In the genomic region with DNA sequence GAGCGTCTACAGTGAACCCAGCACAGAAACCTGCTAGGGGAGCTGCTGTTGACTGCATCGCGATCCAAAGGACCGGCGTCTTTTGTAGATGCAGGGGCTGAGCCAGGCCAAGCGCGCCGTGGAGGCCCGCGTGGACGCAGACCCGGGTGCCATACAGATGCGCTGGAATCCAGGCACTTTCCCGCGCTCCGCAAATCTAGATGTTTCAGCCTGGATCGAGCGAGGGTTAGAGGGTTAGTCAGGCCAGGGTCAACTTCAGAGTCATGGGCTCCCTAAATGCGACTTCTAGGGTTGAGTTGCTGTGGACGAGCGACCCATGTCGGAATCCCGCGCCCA, we compare ENCODE assay signal across 8 cellular contexts. TPM values are rescaled to one million over a fixed set of nuclear protein-coding genes. Genes with fewer than 3 reads are reported as not detected.
DNase-seq lines count a peak whose midpoint lies in the region; ATAC-seq and TF ChIP-seq lines count a peak whose summit lies in the region.

No MANE protein-coding gene starts in this region.

- TF ChIP-seq CTCF in brain (conservative IDR thresholded peaks at IDR 0.05) (no peak), tibial artery (IDR thresholded peaks at IDR 0.05) (no peak), GM13976 (IDR thresholded peaks at IDR 0.05; ENCODE audit: borderline replicate concordance, control extremely low read depth, extremely low read depth, insufficient read depth, missing control alignments) (no peak)

- H3K27ac ChIP-seq in naive thymus-derived CD4-positive, alpha-beta T cell (ENCODE audit: low read depth, low read length): peak overlapping the region; percentile 97
- no peak overlapping the region for H3K27ac ChIP-seq in tibial artery

- H3K4me3 Mint-ChIP-seq in activated naive CD4-positive, alpha-beta T cell treated with anti-CD3 and anti-CD28 coated beads for 36 hours: peak overlapping the region; percentile 81
- H3K4me3 Mint-ChIP-seq in brain: peak overlapping the region; percentile 86 to 95 (median 91)
- H3K4me3 Mint-ChIP-seq in naive thymus-derived CD4-positive, alpha-beta T cell: peak overlapping the region; percentile 78 to 99 (median 97)

- no peaks in the 10 kb centered on the region for H3K27me3 ChIP-seq in naive thymus-derived CD4-positive, alpha-beta T cell (ENCODE audit: control insufficient read depth in 2 of 2, insufficient read depth in 2 of 2, low read length in 2 of 2)
- peaks cover 0 to 22% of the 10 kb centered on the region in 2 donors for H3K27me3 ChIP-seq in tibial artery

- H3K4me1 Mint-ChIP-seq in activated naive CD4-positive, alpha-beta T cell treated with anti-CD3 and anti-CD28 coated beads for 36 hours (ENCODE audit: low read depth): peaks cover 61% of the 10 kb centered on the region
- peaks cover 19% of the 10 kb centered on the region for H3K4me1 Mint-ChIP-seq in brain
- peaks cover 32 to 64% (median 37%) of the 10 kb centered on the region in 7 donors for H3K4me1 Mint-ChIP-seq in naive thymus-derived CD4-positive, alpha-beta T cell

- peaks cover 39 to 58% of the 10 kb centered on the region in 2 donors for H3K4me1 ChIP-seq in naive thymus-derived CD4-positive, alpha-beta T cell (ENCODE audit: control insufficient read depth in 2 of 2, insufficient read depth in 2 of 2, low read length in 2 of 2)
- H3K4me1 ChIP-seq in tibial artery: peaks cover 0 to 33% (median 16%) of the 10 kb centered on the region in 4 donors

- H3K4me3 ChIP-seq in naive thymus-derived CD4-positive, alpha-beta T cell (ENCODE audit: low read length): peak overlapping the region; percentile 93
- H3K4me3 ChIP-seq in tibial artery: peak overlapping the region; percentile 47 to 62

- H3K9me3 Mint-ChIP-seq in activated naive CD4-positive, alpha-beta T cell treated with anti-CD3 and anti-CD28 coated beads for 36 hours: no peaks in the 10 kb centered on the region
- no peaks in the 10 kb centered on the region for H3K9me3 Mint-ChIP-seq in brain
- peaks cover 0 to 2% (median 0%) of the 10 kb centered on the region in 11 donors for H3K9me3 Mint-ChIP-seq in naive thymus-derived CD4-positive, alpha-beta T cell

- DNase-seq in activated naive CD4-positive, alpha-beta T cell treated with anti-CD3 and anti-CD28 coated beads for 36 hours: no peak
- DNase-seq in activated naive CD4-positive, alpha-beta T cell treated with Interleukin-2 at 50 U/mL for 16 hours: no peak
- DNase-seq in naive thymus-derived CD4-positive, alpha-beta T cell: no peak
- DNase-seq in tibial artery: no peak
- DNase-seq in LoVo (ENCODE audit: low spot score): no peak
- DNase-seq in GM13976 (ENCODE audit: low spot score): no peak
- DNase-seq in AG08395 (ENCODE audit: low spot score): no peak

- intact Hi-C loops in activated naive CD4-positive, alpha-beta T cell treated with anti-CD3 and anti-CD28 coated beads for 36 hours (cut with micrococcal nuclease): loop anchor here (5.0 to 10.0 kb wide), 4 partner anchors 114 to 1689 kb away; a partner anchor contains a TSS
- intact Hi-C loops in naive thymus-derived CD4-positive, alpha-beta T cell (cut with micrococcal nuclease): loop anchor here in 1 of 2 donors (5.0 kb wide), 1 partner anchor 114 kb away; a partner anchor contains a TSS
- intact Hi-C loops in tibial artery (cut with DNase I; ENCODE audit: low total_unique reads): no loop called here

- H3K36me3 ChIP-seq in naive thymus-derived CD4-positive, alpha-beta T cell (ENCODE audit: control insufficient read depth in 2 of 3, insufficient read depth in 3 of 3, low read length in 3 of 3): peaks cover 4 to 35% (median 29%) of the 10 kb centered on the region in 3 experiments
- H3K36me3 ChIP-seq in tibial artery: no peaks in the 10 kb centered on the region

- CTCF ChIA-PET in activated naive CD4-positive, alpha-beta T cell treated with anti-CD3 and anti-CD28 coated beads for 36 hours (lab: Charles Lee): interaction anchor here (0.8 to 22.6 kb wide), 5 partner anchors 10 to 72 kb away, joined by 3 to 437 read pairs (median 34); no protein-coding TSS in a partner anchor
- CTCF ChIA-PET in naive thymus-derived CD4-positive, alpha-beta T cell (lab: Charles Lee): interaction anchor here (0.9 to 17.6 kb wide), 4 partner anchors 23 to 73 kb away, joined by 3 to 394 read pairs (median 34); no protein-coding TSS in a partner anchor

- peak overlapping the region; percentile 91 for H3K27ac Mint-ChIP-seq in activated naive CD4-positive, alpha-beta T cell treated with anti-CD3 and anti-CD28 coated beads for 36 hours
- H3K27ac Mint-ChIP-seq in brain: no peak overlapping the region
- H3K27ac Mint-ChIP-seq in naive thymus-derived CD4-positive, alpha-beta T cell: peak overlapping the region; percentile 85 to 98 (median 97)

- ATAC-seq in naive thymus-derived CD4-positive, alpha-beta T cell: no peak

- POLR2A ChIA-PET in naive thymus-derived CD4-positive, alpha-beta T cell (lab: Charles Lee): interaction anchor here (0.7 to 48.2 kb wide), 6 partner anchors 39 to 791 kb away, joined by 4 to 1333 read pairs (median 14); a partner anchor contains a TSS

- no peaks in the 10 kb centered on the region for H3K9me3 ChIP-seq in naive thymus-derived CD4-positive, alpha-beta T cell (ENCODE audit: control insufficient read depth in 2 of 3, low read length in 3 of 3)
- no peaks in the 10 kb centered on the region for H3K9me3 ChIP-seq in tibial artery

- in situ Hi-C loops in GM13976 (cut with MboI; ENCODE audit: low sequenced_read_pairs, unreplicated experiment): no loop called here

- peaks cover 31% of the 10 kb centered on the region for H3K36me3 Mint-ChIP-seq in activated naive CD4-positive, alpha-beta T cell treated with anti-CD3 and anti-CD28 coated beads for 36 hours (ENCODE audit: low read depth)
- no peaks in the 10 kb centered on the region for H3K36me3 Mint-ChIP-seq in brain
- peaks cover 13 to 32% (median 30%) of the 10 kb centered on the region in 5 donors for H3K36me3 Mint-ChIP-seq in naive thymus-derived CD4-positive, alpha-beta T cell

- no peaks in the 10 kb centered on the region for H3K27me3 Mint-ChIP-seq in activated naive CD4-positive, alpha-beta T cell treated with anti-CD3 and anti-CD28 coated beads for 36 hours (ENCODE audit: low read depth)
- H3K27me3 Mint-ChIP-seq in brain: peaks cover 56% of the 10 kb centered on the region
- H3K27me3 Mint-ChIP-seq in naive thymus-derived CD4-positive, alpha-beta T cell: peaks cover 0 to 39% (median 0%) of the 10 kb centered on the region in 5 donors

RNA-seq across cellular contexts. Expression of a gene that starts 0.9 kb away (rescaled TPM):
- 10 to 100 TPM; 87.9 to 92.3 TPM for total RNA-seq in activated naive CD4-positive, alpha-beta T cell treated with anti-CD3 and anti-CD28 coated beads for 36 hours
- 5.9 TPM for polyA plus RNA-seq in brain (ENCODE audit: insufficient read depth, low read depth, low replicate concordance)
- 1,000 to 10,000 TPM in 2 of 5 experiments, 100 to 1,000 TPM in 3; 203 to 1,066 (median 643) TPM for total RNA-seq in naive thymus-derived CD4-positive, alpha-beta T cell
- 100 to 1,000 TPM; 356 to 560 TPM for polyA plus RNA-seq in naive thymus-derived CD4-positive, alpha-beta T cell

Comparison
In these comparisons a context has a peak if more than half of its experiments do, and no peak if none do; other contexts are left out.
1. H3K27ac Mint-ChIP-seq: peak in activated naive CD4-positive, alpha-beta T cell treated with anti-CD3 and anti-CD28 coated beads for 36 hours (single experiment) and naive thymus-derived CD4-positive, alpha-beta T cell (9 of 9); none in brain (0 of 5).
2. Peak in every context shown above with its lines, with median percentiles within 50 percentile points of each other: H3K4me3 Mint-ChIP-seq.